Comparison of ENCODE assay signal across 11 cellular contexts in genomic region chr20:10568032-10568431, GRCh38.
"Had no signal": no experiment of that assay in that cellular context is flagged by ENCODE, and none has a peak within 500 bp of the region (broad histone marks: within the 10 kb centered on the region; RNA-seq: fewer than 3 reads in every experiment).

No MANE protein-coding gene starts in this region.

- H3K27me3 ChIP-seq: brain microvascular endothelial cell, dorsolateral prefrontal cortex, esophagus muscularis mucosa, uterus had no signal

- H3K4me1 ChIP-seq: esophagus muscularis mucosa, uterus had no signal

- H3K27ac ChIP-seq: brain microvascular endothelial cell, dorsolateral prefrontal cortex, esophagus muscularis mucosa, thoracic aorta, uterus had no signal

- H3K9me3 ChIP-seq: esophagus muscularis mucosa, thoracic aorta, uterus had no signal

- H3K9me3 Mint-ChIP-seq: activated naive CD4-positive, alpha-beta T cell treated with anti-CD3 and anti-CD28 coated beads, Interleukin-2, amount 50 U/mL, for 24 hours; stimulated activated naive CD8-positive, alpha-beta T cell treated with anti-CD3 and anti-CD28 coated beads, Interleukin-15, Interleukin-2, amounts not matched to agents 100 ng/mL and 50 ng/mL, for 24 hours had no signal

- H3K4me3 Mint-ChIP-seq: activated naive CD4-positive, alpha-beta T cell treated with anti-CD3 and anti-CD28 coated beads, Interleukin-2, amount 50 U/mL, for 24 hours; nephron; stimulated activated naive CD8-positive, alpha-beta T cell treated with anti-CD3 and anti-CD28 coated beads, Interleukin-15, Interleukin-2, amounts not matched to agents 100 ng/mL and 50 ng/mL, for 24 hours had no signal

- H3K27me3 Mint-ChIP-seq: activated naive CD4-positive, alpha-beta T cell treated with anti-CD3 and anti-CD28 coated beads, Interleukin-2, amount 50 U/mL, for 24 hours; stimulated activated naive CD8-positive, alpha-beta T cell treated with anti-CD3 and anti-CD28 coated beads, Interleukin-15, Interleukin-2, amounts not matched to agents 100 ng/mL and 50 ng/mL, for 24 hours had no signal

- H3K27ac Mint-ChIP-seq: activated naive CD4-positive, alpha-beta T cell treated with anti-CD3 and anti-CD28 coated beads, Interleukin-2, amount 50 U/mL, for 24 hours; nephron; stimulated activated naive CD8-positive, alpha-beta T cell treated with anti-CD3 and anti-CD28 coated beads, Interleukin-15, Interleukin-2, amounts not matched to agents 100 ng/mL and 50 ng/mL, for 24 hours had no signal

- DNase-seq: activated effector memory CD4-positive, alpha-beta T cell treated with Interleukin-2 at 50 U/mL for 16 hours; brain microvascular endothelial cell; dorsolateral prefrontal cortex; stimulated activated CD4-positive, alpha-beta T cell treated with anti-CD3 and anti-CD28 coated beads, Interleukin-12 subunit alpha, Interleukin-12 subunit beta, amount 100 ng/mL, for 4 hours; SW 1271; uterus had no signal

- H3K36me3 ChIP-seq: brain microvascular endothelial cell, esophagus muscularis mucosa, thoracic aorta, uterus had no signal

- H3K4me3 ChIP-seq: dorsolateral prefrontal cortex, esophagus muscularis mucosa, thoracic aorta, uterus had no signal
